8 cellular contexts compared by ENCODE assay signal in the genomic region with DNA sequence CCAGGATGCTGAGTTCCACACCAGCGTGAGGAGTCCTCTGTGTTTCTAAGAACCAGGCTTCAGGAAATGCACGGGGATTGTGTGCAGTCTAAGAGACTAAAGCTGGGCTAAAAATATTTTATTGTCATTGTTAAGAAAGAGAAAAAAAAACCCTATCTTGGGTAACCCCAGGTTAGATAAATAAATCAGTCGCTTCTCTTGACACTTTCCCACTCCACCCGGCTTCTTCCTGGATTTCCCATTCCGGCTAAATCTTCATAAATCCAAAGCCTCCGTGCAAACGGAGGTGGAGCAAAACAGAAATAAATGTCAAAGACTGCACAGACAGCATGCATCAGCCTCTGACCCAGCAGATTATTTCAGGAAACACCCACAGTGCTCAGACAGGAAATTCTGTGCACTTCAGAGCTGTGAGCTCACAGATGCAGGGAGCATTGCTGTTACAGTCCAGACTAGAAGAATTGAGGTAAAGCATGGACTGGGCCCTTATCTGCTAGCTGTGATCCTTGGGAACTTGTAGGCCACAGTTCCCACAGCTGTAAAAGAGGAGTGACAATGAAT. TPM values are rescaled to one million over a fixed set of nuclear protein-coding genes. Genes with fewer than 3 reads are reported as not detected.
A peak's percentile ranks its signal among the peaks of the same experiment; 100 is the strongest.
DNase-seq lines count a peak whose midpoint lies in the region; ATAC-seq and TF ChIP-seq lines count a peak whose summit lies in the region.

No MANE protein-coding gene starts in this region.

- H3K27me3 ChIP-seq in A673 (replicated peaks; ENCODE audit: insufficient read depth, low read depth, low read length, poor library complexity) (no peaks in the 10 kb centered on the region), testis (no peaks in the 10 kb centered on the region)

- H3K4me3 Mint-ChIP-seq in stimulated activated effector memory CD8-positive, alpha-beta T cell treated with anti-CD3 and anti-CD28 coated beads, Interleukin-12 subunit alpha, Interleukin-12 subunit beta, amount 100 ng/mL, for 72 hours: peak overlapping the region; percentile 50

- CTCF ChIA-PET in A673 (lab: Charles Lee): no interaction called here

- no peaks in the 10 kb centered on the region for H3K36me3 ChIP-seq in A673 (ENCODE audit: insufficient read depth, low read length, poor library complexity, severe bottlenecking)
- H3K36me3 ChIP-seq in testis (ENCODE audit: low read depth, missing control alignments): no peaks in the 10 kb centered on the region

- intact Hi-C loops in A673 (cut with micrococcal nuclease; ENCODE audit: unreplicated experiment): no loop called here
- intact Hi-C loops in testis (cut with DNase I; ENCODE audit: low total_unique reads): no loop called here

- peak overlapping the region; percentile 92 for H3K27ac Mint-ChIP-seq in stimulated activated effector memory CD8-positive, alpha-beta T cell treated with anti-CD3 and anti-CD28 coated beads, Interleukin-12 subunit alpha, Interleukin-12 subunit beta, amount 100 ng/mL, for 72 hours

- H3K4me1 ChIP-seq in A673 (ENCODE audit: insufficient read depth, low read length, poor library complexity, severe bottlenecking): peaks cover 8% of the 10 kb centered on the region
- no peaks in the 10 kb centered on the region for H3K4me1 ChIP-seq in testis

- WGBS in testis, 2 donors: 26 to 48% methylated on average over 7 of the region's 7 CpGs

- H3K9me3 ChIP-seq in A673 (ENCODE audit: low read depth, low read length, poor library complexity, severe bottlenecking) (no peaks in the 10 kb centered on the region), testis (no peaks in the 10 kb centered on the region)

- DNase-seq in A673 (ENCODE audit: low spot score): peak; percentile 51
- peak; percentile 11 for DNase-seq in activated CD4-positive, alpha-beta T cell treated with anti-CD3 and anti-CD28 coated beads, Interleukin-2, amount 50 U/mL, for 1 hour
- DNase-seq in glomerular visceral epithelial cell (ENCODE audit: extremely low spot score): peak; percentile 57
- peak in 1 of 2 donors; percentile 60 for DNase-seq in stimulated activated effector memory CD8-positive, alpha-beta T cell treated with anti-CD3 and anti-CD28 coated beads, Interleukin-12 subunit alpha, Interleukin-12 subunit beta, amount 100 ng/mL, for 72 hours (ENCODE audit: low spot score in 2 of 2)
- DNase-seq in testis: no peak
- DNase-seq in NK-92 (lab: John Stamatoyannopoulos, UW; ENCODE audit: unreplicated experiment): no peak

- peaks cover 6% of the 10 kb centered on the region for H3K9me3 Mint-ChIP-seq in stimulated activated effector memory CD8-positive, alpha-beta T cell treated with anti-CD3 and anti-CD28 coated beads, Interleukin-12 subunit alpha, Interleukin-12 subunit beta, amount 100 ng/mL, for 72 hours

- TF ChIP-seq POLR2A in testis (IDR thresholded peaks at IDR 0.05): no peak

- POLR2A ChIA-PET in A673 (lab: Charles Lee; ENCODE audit: low non-redundant PET): no interaction called here

- TF ChIP-seq CTCF in A673 (conservative IDR thresholded peaks at IDR 0.05; ENCODE audit: low read depth, low read length): no peak
- TF ChIP-seq CTCF in testis (IDR thresholded peaks at IDR 0.05): no peak

- H3K4me3 ChIP-seq in A673 (ENCODE audit: low read depth, low read length, poor library complexity, severe bottlenecking) (no peak overlapping the region), testis (no peak overlapping the region)

- H3K36me3 Mint-ChIP-seq in stimulated activated effector memory CD8-positive, alpha-beta T cell treated with anti-CD3 and anti-CD28 coated beads, Interleukin-12 subunit alpha, Interleukin-12 subunit beta, amount 100 ng/mL, for 72 hours: no peaks in the 10 kb centered on the region

- ATAC-seq in GM18519 (IDR thresholded peaks at IDR 0.05; ENCODE audit: low FRiP score, unreplicated experiment) (peak; percentile 54), HG03108 (IDR thresholded peaks at IDR 0.05; ENCODE audit: unreplicated experiment) (peak; percentile 46)
- peak; percentile 88 for ATAC-seq in stimulated activated effector memory CD8-positive, alpha-beta T cell treated with anti-CD3 and anti-CD28 coated beads, Interleukin-12 subunit alpha, Interleukin-12 subunit beta, amount 100 ng/mL, for 72 hours

- H3K27ac ChIP-seq in A673 (ENCODE audit: low read depth, low read length, poor library complexity, severe bottlenecking): no peak overlapping the region
- no peak overlapping the region for H3K27ac ChIP-seq in testis

- peaks cover 22% of the 10 kb centered on the region for H3K4me1 Mint-ChIP-seq in stimulated activated effector memory CD8-positive, alpha-beta T cell treated with anti-CD3 and anti-CD28 coated beads, Interleukin-12 subunit alpha, Interleukin-12 subunit beta, amount 100 ng/mL, for 72 hours

- no TSS peak for BruUV-seq in A673 (replicated peaks; lab: Mats Ljungman, UMichigan)

RNA-seq across cellular contexts. Expression of gene GRID1, which starts 44.8 kb away (rescaled TPM):
- total RNA-seq in A673 (2021): not detected in 2 replicates
- total RNA-seq in testis: 10 to 100 TPM in 1 of 2 donors, 1 to 10 TPM in 1; 8.1 to 16.7 TPM
- 7.4 TPM for polyA plus RNA-seq in testis (ENCODE audit: insufficient read depth, low read depth, low replicate concordance)

Comparison
In these comparisons a context has a peak if more than half of its experiments do, and no peak if none do; other contexts are left out.
1. DNase-seq: peak in A673 (single experiment), activated CD4-positive, alpha-beta T cell treated with anti-CD3 and anti-CD28 coated beads, Interleukin-2, amount 50 U/mL, for 1 hour (single experiment) and glomerular visceral epithelial cell (single experiment); none in testis (single experiment) and NK-92 (single experiment).
2. Peak in every context shown above with its lines, with median percentiles within 50 percentile points of each other: ATAC-seq.